8 cellular contexts compared by ENCODE assay signal in genomic region chr17:77471984-77472836, GRCh38.
DNase-seq lines count a peak whose midpoint lies in the region; ATAC-seq, FAIRE-seq and TF ChIP-seq lines count a peak whose summit lies in the region.

No MANE protein-coding gene starts in this region.

- peaks cover 25% of the 10 kb centered on the region for H3K36me3 Mint-ChIP-seq in memory B cell

- 6 to 14% methylated on average over 18 of the region's 18 CpGs for WGBS in upper lobe of left lung, 2 donors

- DNase-seq in AG10803 (ENCODE audit: low read depth) = peak; percentile 73
- DNase-seq in HCT116 (ENCODE audit: low read depth, low spot score) = no peak
- peak; percentile 79 for DNase-seq in RPMI8226
- peak; percentile 54 for DNase-seq in dermis blood vessel endothelial cell
- DNase-seq in memory B cell (ENCODE audit: low spot score in 2 of 2) = no peak
- peak in 1 of 2 donors; percentile 80 for DNase-seq in upper lobe of left lung
- DNase-seq in H54 (ENCODE audit: insufficient read length, low spot score) = no peak
- no peak for DNase-seq in activated gamma-delta T cell treated with Interleukin-2 at 50 U/mL for 16 hours

- peak; percentile 10; the same call in 1 of the 2 replicates for ATAC-seq in HCT116
- peak; percentile 22 for ATAC-seq in memory B cell (ENCODE audit: low read depth)
- ATAC-seq in upper lobe of left lung (ENCODE audit: low FRiP score in 2 of 2) = peak; percentile 16 to 62

- RAD21 ChIA-PET in HCT116 (lab: Charles Lee; ENCODE audit: low non-redundant PET in 1 of 2, low total read pairs in 2 of 2, uncharacterized antibody in 2 of 2, unreplicated experiment in 2 of 2) = no interaction called here

- no peaks in the 10 kb centered on the region for H3K27me3 Mint-ChIP-seq in memory B cell

- no peaks in the 10 kb centered on the region for H3K27me3 ChIP-seq in HCT116 (ENCODE audit: insufficient read depth, low read length)
- H3K27me3 ChIP-seq in upper lobe of left lung = no peaks in the 10 kb centered on the region

- FAIRE-seq in H54 (lab: Jason Lieb, UNC) = no peak

- peaks cover 51 to 79% of the 10 kb centered on the region in 2 experiments for H3K4me1 ChIP-seq in HCT116 (ENCODE audit: control insufficient read depth in 1 of 2, insufficient read depth in 2 of 2, low read length in 2 of 2)
- H3K4me1 ChIP-seq in upper lobe of left lung = peaks cover 69 to 89% (median 70%) of the 10 kb centered on the region in 4 donors

- peaks cover 7% of the 10 kb centered on the region for H3K9me3 Mint-ChIP-seq in memory B cell

- POLR2A ChIA-PET in HCT116 (lab: Charles Lee) = no interaction called here

- H3K9me3 ChIP-seq in HCT116 (ENCODE audit: control insufficient read depth in 1 of 2, insufficient read depth in 1 of 2, low read depth in 1 of 2, low read length in 2 of 2) (no peaks in the 10 kb centered on the region), upper lobe of left lung (no peaks in the 10 kb centered on the region)

- no peak overlapping the region for H2AFZ ChIP-seq in HCT116 (ENCODE audit: low read depth, low read length, poor library complexity, severe bottlenecking)

- no peak for TF ChIP-seq RAD21 in HCT116 (IDR thresholded peaks at IDR 0.05; ENCODE audit: low read depth)

- peaks cover 0 to 5% of the 10 kb centered on the region in 2 experiments; a peak in 1 of 4 replicates for H3K36me3 ChIP-seq in HCT116 (ENCODE audit: control insufficient read depth in 1 of 2, insufficient read depth in 2 of 2, low read length in 2 of 2)
- H3K36me3 ChIP-seq in upper lobe of left lung = peaks cover 0 to 3% (median 0%) of the 10 kb centered on the region in 4 donors

- H3K4me3 Mint-ChIP-seq in memory B cell = peak overlapping the region; percentile 80

- CTCF ChIA-PET in HCT116 (lab: Charles Lee) = interaction anchor here (1.5 to 2.4 kb wide), 2 partner anchors 43 to 141 kb away, joined by 4 to 8 read pairs; no protein-coding TSS in a partner anchor

- peak overlapping the region; percentile 64 for H3K4me2 ChIP-seq in HCT116 (ENCODE audit: low read length)

- TF ChIP-seq POLR2A in HCT116 (IDR thresholded peaks at IDR 0.05; ENCODE audit: borderline replicate concordance, extremely low read depth, insufficient read depth, insufficient read length) = no peak
- no peak for TF ChIP-seq POLR2A in upper lobe of left lung (IDR thresholded peaks at IDR 0.05)
- TF ChIP-seq POLR2A in H54 (IDR thresholded peaks at IDR 0.05; ENCODE audit: low read depth, low read length) = no peak

- TF ChIP-seq CTCF in AG10803 (conservative IDR thresholded peaks at IDR 0.05; ENCODE audit: low read length) (no peak), HCT116 (IDR thresholded peaks at IDR 0.05 in 2 of 3, conservative IDR thresholded peaks at IDR 0.05 in 1 of 3; ENCODE audit: borderline replicate concordance in 1 of 3, insufficient read depth in 1 of 3, low read depth in 2 of 3, low read length in 2 of 3) (no peak), upper lobe of left lung (IDR thresholded peaks at IDR 0.05) (no peak)

- H3K4me3 ChIP-seq in AG10803 (ENCODE audit: low read length) (no peak overlapping the region), HCT116 (replicated peaks in 1 of 2; ENCODE audit: low read depth in 1 of 2, low read length in 2 of 2) (peak overlapping the region in 1 of 2 experiments; percentile 32; a peak in 2 of 4 replicates), upper lobe of left lung (no peak overlapping the region)

- no TSS peak for BruUV-seq in HCT116 (replicated peaks; lab: Mats Ljungman, UMichigan)

- intact Hi-C loops in HCT116 (cut with micrococcal nuclease) = loop anchor here (5.0 kb wide), 1 partner anchor 125 kb away; no protein-coding TSS in a partner anchor

- H3K9ac ChIP-seq in HCT116 (ENCODE audit: low read length) = peak overlapping the region; percentile 42

- no peaks in the 10 kb centered on the region for H4K20me1 ChIP-seq in HCT116 (ENCODE audit: insufficient read depth)

- H3K27ac ChIP-seq in HCT116 (ENCODE audit: low read depth, low read length) (peak overlapping the region; percentile 79), upper lobe of left lung (peak overlapping the region; percentile 52 to 82 (median 78))

- peaks cover 78% of the 10 kb centered on the region for H3K79me2 ChIP-seq in HCT116 (ENCODE audit: insufficient read depth, low read length)

- H3K27ac Mint-ChIP-seq in memory B cell = peak overlapping the region; percentile 69

- H3K4me1 Mint-ChIP-seq in memory B cell = peaks cover 79% of the 10 kb centered on the region

- TF ChIP-seq EP300 in upper lobe of left lung (IDR thresholded peaks at IDR 0.05) = no peak

- H3K9me2 ChIP-seq in HCT116 (ENCODE audit: insufficient read depth) = no peaks in the 10 kb centered on the region

TF ChIP-seq in HCT116, 20 proteins besides CTCF, POLR2A, EP300 and RAD21:
- TF ChIP-seq SRF (IDR thresholded peaks at IDR 0.05; ENCODE audit: low read depth) = no peak
- no peak for TF ChIP-seq EZH2 (IDR thresholded peaks at IDR 0.05)
- TF ChIP-seq JUND (IDR thresholded peaks at IDR 0.05) = no peak
- no peak for TF ChIP-seq ELF1 (IDR thresholded peaks at IDR 0.05; ENCODE audit: borderline replicate concordance, low read depth)
- no peak for TF ChIP-seq EZH2phosphoT487 (IDR thresholded peaks at IDR 0.05; ENCODE audit: borderline replicate concordance)
- TF ChIP-seq YY1 (IDR thresholded peaks at IDR 0.05; ENCODE audit: extremely low read depth, insufficient replicate concordance, low read depth, low read length) = no peak
- TF ChIP-seq ZNF274 (IDR thresholded peaks at IDR 0.05; ENCODE audit: low read depth, low read length) = no peak
- TF ChIP-seq CBX3 (IDR thresholded peaks at IDR 0.05; ENCODE audit: low read depth) = no peak
- TF ChIP-seq TCF7L2 (IDR thresholded peaks at IDR 0.05; ENCODE audit: borderline replicate concordance, extremely low read depth, insufficient read depth, insufficient read length) = no peak
- TF ChIP-seq MAX (IDR thresholded peaks at IDR 0.05) = no peak
- no peak for TF ChIP-seq ZFX (IDR thresholded peaks at IDR 0.05)
- no peak for TF ChIP-seq ZBTB33 (IDR thresholded peaks at IDR 0.05; ENCODE audit: extremely low read depth, insufficient replicate concordance, low read length)
- TF ChIP-seq CEBPB (IDR thresholded peaks at IDR 0.05; ENCODE audit: low read depth) = no peak
- TF ChIP-seq SIN3A (IDR thresholded peaks at IDR 0.05; ENCODE audit: low read depth) = no peak
- no peak for TF ChIP-seq EGR1 (IDR thresholded peaks at IDR 0.05; ENCODE audit: low read depth)
- no peak for TF ChIP-seq FOSL1 (IDR thresholded peaks at IDR 0.05; ENCODE audit: low read depth)
- no peak for TF ChIP-seq SP1 (IDR thresholded peaks at IDR 0.05; ENCODE audit: low read depth)
- no peak for TF ChIP-seq ATF3 (IDR thresholded peaks at IDR 0.05)
- no peak for TF ChIP-seq POLR2AphosphoS5 (IDR thresholded peaks at IDR 0.05; ENCODE audit: low read depth, low read length)

Comparison
In these comparisons a context has a peak if more than half of its experiments do, and no peak if none do; other contexts are left out.
1. DNase-seq: peak in AG10803 (single experiment), RPMI8226 (single experiment) and dermis blood vessel endothelial cell (single experiment); none in HCT116 (single experiment), memory B cell (0 of 2), H54 (single experiment) and activated gamma-delta T cell treated with Interleukin-2 at 50 U/mL for 16 hours (single experiment).
2. Peak in every context shown above with its lines, with median percentiles within 50 percentile points of each other: ATAC-seq.